1 cellular context compared by ENCODE assay signal in the genomic region with DNA sequence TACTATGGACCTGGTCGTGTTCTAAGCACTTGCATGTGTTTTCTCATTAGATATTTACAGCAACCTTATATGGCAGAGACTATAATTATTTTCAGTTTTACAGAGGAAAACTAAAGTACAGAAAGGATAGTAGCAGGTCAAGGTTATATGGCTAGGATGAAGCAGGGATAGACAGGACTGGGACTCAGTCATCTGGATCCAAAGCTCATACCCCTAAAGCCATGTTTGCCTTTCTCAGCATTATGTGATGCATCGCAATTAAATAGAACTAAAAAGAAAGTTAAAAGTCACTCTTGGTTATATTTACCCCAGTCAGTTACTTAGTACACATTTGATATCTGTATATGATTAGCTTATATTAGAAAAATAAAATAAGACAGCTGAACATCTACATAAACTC.
TF ChIP-seq lines count a peak whose summit lies in the region.

No MANE protein-coding gene starts in this region.

TF ChIP-seq in HepG2, 621 proteins besides CTCF, POLR2A, EP300 and RAD21:
- TF ChIP-seq, protein P1, sequence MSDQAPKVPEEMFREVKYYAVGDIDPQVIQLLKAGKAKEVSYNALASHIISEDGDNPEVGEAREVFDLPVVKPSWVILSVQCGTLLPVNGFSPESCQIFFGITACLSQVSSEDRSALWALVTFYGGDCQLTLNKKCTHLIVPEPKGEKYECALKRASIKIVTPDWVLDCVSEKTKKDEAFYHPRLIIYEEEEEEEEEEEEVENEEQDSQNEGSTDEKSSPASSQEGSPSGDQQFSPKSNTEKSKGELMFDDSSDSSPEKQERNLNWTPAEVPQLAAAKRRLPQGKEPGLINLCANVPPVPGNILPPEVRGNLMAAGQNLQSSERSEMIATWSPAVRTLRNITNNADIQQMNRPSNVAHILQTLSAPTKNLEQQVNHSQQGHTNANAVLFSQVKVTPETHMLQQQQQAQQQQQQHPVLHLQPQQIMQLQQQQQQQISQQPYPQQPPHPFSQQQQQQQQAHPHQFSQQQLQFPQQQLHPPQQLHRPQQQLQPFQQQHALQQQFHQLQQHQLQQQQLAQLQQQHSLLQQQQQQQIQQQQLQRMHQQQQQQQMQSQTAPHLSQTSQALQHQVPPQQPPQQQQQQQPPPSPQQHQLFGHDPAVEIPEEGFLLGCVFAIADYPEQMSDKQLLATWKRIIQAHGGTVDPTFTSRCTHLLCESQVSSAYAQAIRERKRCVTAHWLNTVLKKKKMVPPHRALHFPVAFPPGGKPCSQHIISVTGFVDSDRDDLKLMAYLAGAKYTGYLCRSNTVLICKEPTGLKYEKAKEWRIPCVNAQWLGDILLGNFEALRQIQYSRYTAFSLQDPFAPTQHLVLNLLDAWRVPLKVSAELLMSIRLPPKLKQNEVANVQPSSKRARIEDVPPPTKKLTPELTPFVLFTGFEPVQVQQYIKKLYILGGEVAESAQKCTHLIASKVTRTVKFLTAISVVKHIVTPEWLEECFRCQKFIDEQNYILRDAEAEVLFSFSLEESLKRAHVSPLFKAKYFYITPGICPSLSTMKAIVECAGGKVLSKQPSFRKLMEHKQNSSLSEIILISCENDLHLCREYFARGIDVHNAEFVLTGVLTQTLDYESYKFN (CRISPR knock-in tag; conservative IDR thresholded peaks at IDR 0.05) = peak; percentile 32
- TF ChIP-seq KAT2B (IDR thresholded peaks at IDR 0.05; ENCODE audit: borderline replicate concordance, low read depth, low read length) (no peak), ZNF235 (CRISPR knock-in tag; IDR thresholded peaks at IDR 0.05; ENCODE audit: borderline replicate concordance) (no peak), RXRB (CRISPR knock-in tag; IDR thresholded peaks at IDR 0.05; ENCODE audit: borderline replicate concordance) (peak; percentile 49; the same call in 1 of the 2 replicates), HNF4A (CRISPR knock-in tag; IDR thresholded peaks at IDR 0.05) (peak; percentile 75), SMAD9 (CRISPR knock-in tag; IDR thresholded peaks at IDR 0.05) (no peak), BHLHE40 (IDR thresholded peaks at IDR 0.05; ENCODE audit: low read length) (no peak), NCOR1 (IDR thresholded peaks at IDR 0.05; ENCODE audit: borderline replicate concordance, low read length) (peak; percentile 30; the same call in 1 of the 2 replicates), JUNB (CRISPR knock-in tag; IDR thresholded peaks at IDR 0.05; ENCODE audit: borderline replicate concordance) (no peak), SOX13 (IDR thresholded peaks at IDR 0.05) (no peak), SOX13 (CRISPR knock-in tag; conservative IDR thresholded peaks at IDR 0.05 in 1 of 2, IDR thresholded peaks at IDR 0.05 in 1 of 2) (peak in 1 of 2 experiments; percentile 24; a peak in 1 of 4 replicates), TP53 (CRISPR knock-in tag; conservative IDR thresholded peaks at IDR 0.05) (no peak), CC2D1A (CRISPR knock-in tag; IDR thresholded peaks at IDR 0.05) (no peak), CBFB (CRISPR knock-in tag; IDR thresholded peaks at IDR 0.05) (no peak), GATAD2A (CRISPR knock-in tag; IDR thresholded peaks at IDR 0.05) (peak; percentile 42; the same call in 1 of the 2 replicates), NR2F6 (IDR thresholded peaks at IDR 0.05) (peak; percentile 44; the same call in 1 of the 2 replicates), NR2F6 (CRISPR knock-in tag; IDR thresholded peaks at IDR 0.05) (peak; percentile 42; the same call in 1 of the 2 replicates), MLLT10 (CRISPR knock-in tag; IDR thresholded peaks at IDR 0.05) (no peak), ZMYM4 (CRISPR knock-in tag; IDR thresholded peaks at IDR 0.05) (no peak), ZNF629 (CRISPR knock-in tag; conservative IDR thresholded peaks at IDR 0.05) (peak; percentile 76), RARA (CRISPR knock-in tag; IDR thresholded peaks at IDR 0.05) (peak; percentile 79), ZNF160 (CRISPR knock-in tag; IDR thresholded peaks at IDR 0.05) (no peak)
- TF ChIP-seq, protein P2, sequence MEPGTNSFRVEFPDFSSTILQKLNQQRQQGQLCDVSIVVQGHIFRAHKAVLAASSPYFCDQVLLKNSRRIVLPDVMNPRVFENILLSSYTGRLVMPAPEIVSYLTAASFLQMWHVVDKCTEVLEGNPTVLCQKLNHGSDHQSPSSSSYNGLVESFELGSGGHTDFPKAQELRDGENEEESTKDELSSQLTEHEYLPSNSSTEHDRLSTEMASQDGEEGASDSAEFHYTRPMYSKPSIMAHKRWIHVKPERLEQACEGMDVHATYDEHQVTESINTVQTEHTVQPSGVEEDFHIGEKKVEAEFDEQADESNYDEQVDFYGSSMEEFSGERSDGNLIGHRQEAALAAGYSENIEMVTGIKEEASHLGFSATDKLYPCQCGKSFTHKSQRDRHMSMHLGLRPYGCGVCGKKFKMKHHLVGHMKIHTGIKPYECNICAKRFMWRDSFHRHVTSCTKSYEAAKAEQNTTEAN (CRISPR knock-in tag; conservative IDR thresholded peaks at IDR 0.05) = no peak
- TF ChIP-seq, protein P3, sequence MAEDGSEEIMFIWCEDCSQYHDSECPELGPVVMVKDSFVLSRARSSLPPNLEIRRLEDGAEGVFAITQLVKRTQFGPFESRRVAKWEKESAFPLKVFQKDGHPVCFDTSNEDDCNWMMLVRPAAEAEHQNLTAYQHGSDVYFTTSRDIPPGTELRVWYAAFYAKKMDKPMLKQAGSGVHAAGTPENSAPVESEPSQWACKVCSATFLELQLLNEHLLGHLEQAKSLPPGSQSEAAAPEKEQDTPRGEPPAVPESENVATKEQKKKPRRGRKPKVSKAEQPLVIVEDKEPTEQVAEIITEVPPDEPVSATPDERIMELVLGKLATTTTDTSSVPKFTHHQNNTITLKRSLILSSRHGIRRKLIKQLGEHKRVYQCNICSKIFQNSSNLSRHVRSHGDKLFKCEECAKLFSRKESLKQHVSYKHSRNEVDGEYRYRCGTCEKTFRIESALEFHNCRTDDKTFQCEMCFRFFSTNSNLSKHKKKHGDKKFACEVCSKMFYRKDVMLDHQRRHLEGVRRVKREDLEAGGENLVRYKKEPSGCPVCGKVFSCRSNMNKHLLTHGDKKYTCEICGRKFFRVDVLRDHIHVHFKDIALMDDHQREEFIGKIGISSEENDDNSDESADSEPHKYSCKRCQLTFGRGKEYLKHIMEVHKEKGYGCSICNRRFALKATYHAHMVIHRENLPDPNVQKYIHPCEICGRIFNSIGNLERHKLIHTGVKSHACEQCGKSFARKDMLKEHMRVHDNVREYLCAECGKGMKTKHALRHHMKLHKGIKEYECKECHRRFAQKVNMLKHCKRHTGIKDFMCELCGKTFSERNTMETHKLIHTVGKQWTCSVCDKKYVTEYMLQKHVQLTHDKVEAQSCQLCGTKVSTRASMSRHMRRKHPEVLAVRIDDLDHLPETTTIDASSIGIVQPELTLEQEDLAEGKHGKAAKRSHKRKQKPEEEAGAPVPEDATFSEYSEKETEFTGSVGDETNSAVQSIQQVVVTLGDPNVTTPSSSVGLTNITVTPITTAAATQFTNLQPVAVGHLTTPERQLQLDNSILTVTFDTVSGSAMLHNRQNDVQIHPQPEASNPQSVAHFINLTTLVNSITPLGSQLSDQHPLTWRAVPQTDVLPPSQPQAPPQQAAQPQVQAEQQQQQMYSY (CRISPR knock-in tag; IDR thresholded peaks at IDR 0.05) = no peak
- TF ChIP-seq, protein P4, sequence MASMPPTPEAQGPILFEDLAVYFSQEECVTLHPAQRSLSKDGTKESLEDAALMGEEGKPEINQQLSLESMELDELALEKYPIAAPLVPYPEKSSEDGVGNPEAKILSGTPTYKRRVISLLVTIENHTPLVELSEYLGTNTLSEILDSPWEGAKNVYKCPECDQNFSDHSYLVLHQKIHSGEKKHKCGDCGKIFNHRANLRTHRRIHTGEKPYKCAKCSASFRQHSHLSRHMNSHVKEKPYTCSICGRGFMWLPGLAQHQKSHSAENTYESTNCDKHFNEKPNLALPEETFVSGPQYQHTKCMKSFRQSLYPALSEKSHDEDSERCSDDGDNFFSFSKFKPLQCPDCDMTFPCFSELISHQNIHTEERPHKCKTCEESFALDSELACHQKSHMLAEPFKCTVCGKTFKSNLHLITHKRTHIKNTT (CRISPR knock-in tag; IDR thresholded peaks at IDR 0.05) = no peak
